23 cellular contexts compared by ENCODE assay signal in genomic region chr11:134155456-134155855, GRCh38.
"Had no signal": no experiment of that assay in that cellular context is flagged by ENCODE, and none has a peak within 500 bp of the region (broad histone marks: within the 10 kb centered on the region; RNA-seq: fewer than 3 reads in every experiment).

No MANE protein-coding gene starts in this region.

- H3K9me3 Mint-ChIP-seq: natural killer cell treated with Interleukin-12 subunit alpha and Interleukin-12 subunit beta and Interleukin-15 and Interleukin-18, amount 100 ng/mL, for 72 hours; stimulated activated naive B cell treated with anti-CD40 and anti-IgM and Interleukin-4, amounts not matched to agents 10 μg/mL and 1 μg/mL and 100 μg/mL, for 72 hours; stimulated activated naive CD8-positive, alpha-beta T cell treated with anti-CD3 and anti-CD28 coated beads, Interleukin-15, amount 100 ng/mL, for 72 hours had no signal

- H3K27me3 Mint-ChIP-seq: natural killer cell treated with Interleukin-12 subunit alpha and Interleukin-12 subunit beta and Interleukin-15 and Interleukin-18, amount 100 ng/mL, for 72 hours; stimulated activated naive B cell treated with anti-CD40 and anti-IgM and Interleukin-4, amounts not matched to agents 10 μg/mL and 1 μg/mL and 100 μg/mL, for 72 hours; stimulated activated naive CD8-positive, alpha-beta T cell treated with anti-CD3 and anti-CD28 coated beads, Interleukin-15, amount 100 ng/mL, for 72 hours had no signal

- H3K4me1 Mint-ChIP-seq: stimulated activated naive B cell treated with anti-CD40 and anti-IgM and Interleukin-4, amounts not matched to agents 10 μg/mL and 1 μg/mL and 100 μg/mL, for 72 hours; stimulated activated naive CD8-positive, alpha-beta T cell treated with anti-CD3 and anti-CD28 coated beads, Interleukin-15, amount 100 ng/mL, for 72 hours had no signal

- H3K27ac Mint-ChIP-seq: natural killer cell treated with Interleukin-12 subunit alpha and Interleukin-12 subunit beta and Interleukin-15 and Interleukin-18, amount 100 ng/mL, for 72 hours; stimulated activated naive CD8-positive, alpha-beta T cell treated with anti-CD3 and anti-CD28 coated beads, Interleukin-15, amount 100 ng/mL, for 72 hours had no signal

- DNase-seq: cortex of kidney; effector memory CD4-positive, alpha-beta T cell; esophagus squamous epithelium; foreskin fibroblast; kidney; left cardiac atrium; left ventricle myocardium inferior; lower lobe of right lung; mesenchymal stem cell; midbrain; spleen; stimulated activated CD4-positive, alpha-beta T cell treated with anti-CD3 and anti-CD28 coated beads, Interleukin-15, amount 100 ng/mL, for 24 hours; stimulated activated CD4-positive, alpha-beta T cell treated with anti-CD3 and anti-CD28 coated beads, Interleukin-1b, Interleukin-23, amount 100 ng/mL, for 48 hours; stimulated activated CD4-positive, alpha-beta T cell treated with anti-CD3 and anti-CD28 coated beads, Interleukin-4, amount 100 ng/mL, for 24 hours; stimulated activated naive B cell treated with anti-CD40 and anti-IgM and Interleukin-4, amounts not matched to agents 10 μg/mL and 1 μg/mL and 100 μg/mL, for 72 hours; stimulated activated naive CD8-positive, alpha-beta T cell treated with anti-CD3 and anti-CD28 coated beads, Interleukin-15, amount 100 ng/mL, for 72 hours; testis had no signal

- ATAC-seq: gastroesophageal sphincter; left cardiac atrium; lower lobe of right lung; natural killer cell treated with Interleukin-12 subunit alpha and Interleukin-12 subunit beta and Interleukin-15 and Interleukin-18, amount 100 ng/mL, for 72 hours; sciatic nerve; stimulated activated naive B cell treated with anti-CD40 and anti-IgM and Interleukin-4, amounts not matched to agents 10 μg/mL and 1 μg/mL and 100 μg/mL, for 72 hours; stimulated activated naive CD8-positive, alpha-beta T cell treated with anti-CD3 and anti-CD28 coated beads, Interleukin-15, amount 100 ng/mL, for 72 hours had no signal

- H3K4me1 ChIP-seq: esophagus squamous epithelium, left ventricle myocardium inferior, lower lobe of right lung, spleen, tibial nerve had no signal

- H3K27me3 ChIP-seq: esophagus squamous epithelium, gastroesophageal sphincter, neutrophil, spleen, testis, tibial nerve had no signal

- H3K27ac ChIP-seq: epithelial cell of prostate, esophagus squamous epithelium, gastroesophageal sphincter, left ventricle myocardium inferior, lower lobe of right lung, neutrophil, spleen, testis, tibial nerve had no signal

- H3K9me3 ChIP-seq: esophagus squamous epithelium, gastroesophageal sphincter, left ventricle myocardium inferior, lower lobe of right lung, neutrophil, spleen, testis, tibial nerve had no signal

- H3K4me3 Mint-ChIP-seq: natural killer cell treated with Interleukin-12 subunit alpha and Interleukin-12 subunit beta and Interleukin-15 and Interleukin-18, amount 100 ng/mL, for 72 hours; stimulated activated naive B cell treated with anti-CD40 and anti-IgM and Interleukin-4, amounts not matched to agents 10 μg/mL and 1 μg/mL and 100 μg/mL, for 72 hours; stimulated activated naive CD8-positive, alpha-beta T cell treated with anti-CD3 and anti-CD28 coated beads, Interleukin-15, amount 100 ng/mL, for 72 hours had no signal

- H3K4me3 ChIP-seq: esophagus squamous epithelium, gastroesophageal sphincter, left ventricle myocardium inferior, lower lobe of right lung, spleen, testis, tibial nerve had no signal
